In genomic region chr2:109382946-109383345, GRCh38 we compare ENCODE assay signal across 9 cellular contexts.
DNase-seq lines count a peak whose midpoint lies in the region; ATAC-seq and TF ChIP-seq lines count a peak whose summit lies in the region.
"Had no signal": no experiment of that assay in that cellular context is flagged by ENCODE, and none has a peak within 500 bp of the region (broad histone marks: within the 10 kb centered on the region; RNA-seq: fewer than 3 reads in every experiment).

No MANE protein-coding gene starts in this region.

- H3K4me1 Mint-ChIP-seq in brain, result peaks cover 65% of the 10 kb centered on the region

- H3K36me3 Mint-ChIP-seq in brain, result peaks cover 7% of the 10 kb centered on the region

- ATAC-seq in GM18519 (IDR thresholded peaks at IDR 0.05; ENCODE audit: low FRiP score, unreplicated experiment), result no peak
- no peak for ATAC-seq in GM19351 (IDR thresholded peaks at IDR 0.05; ENCODE audit: unreplicated experiment)
- ATAC-seq in GM18511 (IDR thresholded peaks at IDR 0.05; ENCODE audit: unreplicated experiment), result no peak

- no peak for TF ChIP-seq CTCF in brain (conservative IDR thresholded peaks at IDR 0.05)

- H3K27ac Mint-ChIP-seq in brain, result peak overlapping the region in 3 of 5 experiments; percentile 79 to 97 (median 80)

- peaks cover 4% of the 10 kb centered on the region for H3K27me3 Mint-ChIP-seq in brain

- DNase-seq in A172 (ENCODE audit: low spot score) (peak; percentile 25), HT1080 (ENCODE audit: low read depth) (peak; percentile 13), left kidney (ENCODE audit: low read depth, low spot score) (peak; percentile 62), HK-2 (ENCODE audit: unreplicated experiment) (no peak)
- DNase-seq: GF-D8 had no signal

- peak overlapping the region in 1 of 5 experiments; percentile 15 for H3K4me3 Mint-ChIP-seq in brain

- H3K9me3 Mint-ChIP-seq in brain, result peaks cover 0 to 2% (median 0%) of the 10 kb centered on the region in 5 experiments
